ENCODE assay signal across 18 cellular contexts in genomic region chr4:14446311-14446710, GRCh38.
A peak's percentile ranks its signal among the peaks of the same experiment; 100 is the strongest.
DNase-seq lines count a peak whose midpoint lies in the region; ATAC-seq and TF ChIP-seq lines count a peak whose summit lies in the region.
"Had no signal": no experiment of that assay in that cellular context is flagged by ENCODE, and none has a peak within 500 bp of the region (broad histone marks: within the 10 kb centered on the region; RNA-seq: fewer than 3 reads in every experiment).

No MANE protein-coding gene starts in this region.

- 0% methylated on average over 4 of the region's 4 CpGs for WGBS in mammary epithelial cell (ENCODE audit: low coverage, missing lambda C conversion rate)

- H3K4me3 Mint-ChIP-seq in activated T-cell treated with anti-CD3 and anti-CD28 coated beads, Interleukin-2, amount 50 U/mL, for 4 hours, result no peak overlapping the region
- H3K4me3 Mint-ChIP-seq in T-cell, result no peak overlapping the region
- H3K4me3 Mint-ChIP-seq: activated CD8-positive, alpha-beta T cell treated with anti-CD3 and anti-CD28 coated beads, Interleukin-2, amount 10 ng/mL, durations not matched to agents 7 days and 5 days; activated T-helper 17 cell treated with anti-CD3 and anti-CD28 coated beads, Interleukin-2, amount 50 U/mL, for 72 hours; immature natural killer cell; naive thymus-derived CD4-positive, alpha-beta T cell had no signal

- H3K9ac ChIP-seq in mammary epithelial cell (ENCODE audit: insufficient read depth, low read length), result peak overlapping the region; percentile 42

- CTCF ChIA-PET in mammary epithelial cell (lab: Charles Lee; ENCODE audit: low non-redundant PET), result no interaction called here
- CTCF ChIA-PET in T-cell (lab: Charles Lee), result no interaction called here

- TF ChIP-seq CTCF in mammary epithelial cell (conservative IDR thresholded peaks at IDR 0.05 in 1 of 2, IDR thresholded peaks at IDR 0.05 in 1 of 2; ENCODE audit: extremely low read depth in 1 of 2, insufficient read depth in 1 of 2, low read depth in 1 of 2, low read length in 2 of 2), result no peak
- TF ChIP-seq CTCF in foreskin fibroblast (IDR thresholded peaks at IDR 0.05; ENCODE audit: low read depth, low read length), result no peak
- TF ChIP-seq CTCF in upper lobe of right lung (IDR thresholded peaks at IDR 0.05), result no peak

- H3K4me3 ChIP-seq in mammary epithelial cell (replicated peaks in 1 of 3; ENCODE audit: insufficient read depth in 1 of 3, low read depth in 2 of 3, low read length in 3 of 3) (peak overlapping the region in 1 of 3 experiments; percentile 14), foreskin fibroblast (ENCODE audit: low read depth in 1 of 2, low read length in 2 of 2) (no peak overlapping the region), upper lobe of right lung (no peak overlapping the region)
- H3K4me3 ChIP-seq: A549, lung, Peyer's patch, upper lobe of left lung had no signal

- H3K27ac Mint-ChIP-seq in T-cell, result no peak overlapping the region
- H3K27ac Mint-ChIP-seq: activated CD8-positive, alpha-beta T cell treated with anti-CD3 and anti-CD28 coated beads, Interleukin-2, amount 10 ng/mL, durations not matched to agents 7 days and 5 days; activated T-helper 17 cell treated with anti-CD3 and anti-CD28 coated beads, Interleukin-2, amount 50 U/mL, for 72 hours; immature natural killer cell; naive thymus-derived CD4-positive, alpha-beta T cell had no signal

- H3K4me1 Mint-ChIP-seq in activated T-cell treated with anti-CD3 and anti-CD28 coated beads, Interleukin-2, amount 50 U/mL, for 4 hours (ENCODE audit: low read depth), result no peaks in the 10 kb centered on the region
- H3K4me1 Mint-ChIP-seq in T-cell, result no peaks in the 10 kb centered on the region
- H3K4me1 Mint-ChIP-seq: activated T-helper 17 cell treated with anti-CD3 and anti-CD28 coated beads, Interleukin-2, amount 50 U/mL, for 72 hours; immature natural killer cell; naive thymus-derived CD4-positive, alpha-beta T cell had no signal

- peak overlapping the region; percentile 73 for H3K4me2 ChIP-seq in mammary epithelial cell (ENCODE audit: insufficient read depth, low read depth, low read length)
- H3K4me2 ChIP-seq: A549 had no signal

- H3K27me3 Mint-ChIP-seq in activated T-cell treated with anti-CD3 and anti-CD28 coated beads, Interleukin-2, amount 50 U/mL, for 4 hours (ENCODE audit: low read depth), result peaks cover 3% of the 10 kb centered on the region
- no peaks in the 10 kb centered on the region for H3K27me3 Mint-ChIP-seq in T-cell
- H3K27me3 Mint-ChIP-seq: activated T-helper 17 cell treated with anti-CD3 and anti-CD28 coated beads, Interleukin-2, amount 50 U/mL, for 72 hours had no signal

- peak overlapping the region; percentile 63 for H2AFZ ChIP-seq in mammary epithelial cell (ENCODE audit: low read depth, low read length)

- ATAC-seq in activated T-cell treated with anti-CD3 and anti-CD28 coated beads, Interleukin-2, amount 50 U/mL, for 4 hours, result peak; percentile 23 to 38
- peak; percentile 57 for ATAC-seq in upper lobe of right lung
- ATAC-seq in GM18858 (IDR thresholded peaks at IDR 0.05; ENCODE audit: unreplicated experiment), result no peak
- no peak for ATAC-seq in T-cell (replicated peaks in 1 of 4)
- ATAC-seq: A549; activated CD8-positive, alpha-beta T cell treated with anti-CD3 and anti-CD28 coated beads, Interleukin-2, amount 10 ng/mL, durations not matched to agents 7 days and 5 days; activated T-helper 17 cell treated with anti-CD3 and anti-CD28 coated beads, Interleukin-2, amount 50 U/mL, for 72 hours; naive thymus-derived CD4-positive, alpha-beta T cell had no signal

- DNase-seq in activated T-cell treated with anti-CD3 and anti-CD28 coated beads, Interleukin-2, amount 50 U/mL, for 4 hours, result no peak
- DNase-seq in activated T-cell treated with anti-CD3 and anti-CD28 coated beads, Interleukin-2, amount 50 U/mL, for 1 hour, result no peak
- DNase-seq in mammary epithelial cell, result peak; percentile 91
- peak; percentile 54 to 75 for DNase-seq in foreskin fibroblast
- no peak for DNase-seq in upper lobe of right lung
- no peak for DNase-seq in globus pallidus (ENCODE audit: low spot score)
- DNase-seq in T-cell, result no peak
- DNase-seq: activated CD8-positive, alpha-beta T cell treated with anti-CD3 and anti-CD28 coated beads, Interleukin-2, amount 10 ng/mL, durations not matched to agents 7 days and 5 days; immature natural killer cell; naive thymus-derived CD4-positive, alpha-beta T cell; NCI-H1436; Peyer's patch; stimulated activated naive CD4-positive, alpha-beta T cell; upper lobe of left lung had no signal

- in situ Hi-C loops in mammary epithelial cell (cut with MboI; ENCODE audit: low sequenced_read_pairs in 2 of 2), result no loop called here

- no peaks in the 10 kb centered on the region for H3K36me3 Mint-ChIP-seq in activated T-cell treated with anti-CD3 and anti-CD28 coated beads, Interleukin-2, amount 50 U/mL, for 4 hours (ENCODE audit: insufficient read depth)
- H3K36me3 Mint-ChIP-seq in T-cell, result no peaks in the 10 kb centered on the region
- H3K36me3 Mint-ChIP-seq: immature natural killer cell had no signal

- H3K36me3 ChIP-seq in mammary epithelial cell (ENCODE audit: insufficient read depth, low read length) (no peaks in the 10 kb centered on the region), upper lobe of right lung (no peaks in the 10 kb centered on the region)
- H3K36me3 ChIP-seq: Peyer's patch, upper lobe of left lung had no signal

- H3K27me3 ChIP-seq in mammary epithelial cell (ENCODE audit: insufficient read depth, low read length), result no peaks in the 10 kb centered on the region
- no peaks in the 10 kb centered on the region for H3K27me3 ChIP-seq in upper lobe of right lung
- H3K27me3 ChIP-seq: Peyer's patch, upper lobe of left lung had no signal

- dilution Hi-C loops in mammary epithelial cell (cut with HindIII; ENCODE audit: low sequenced_read_pairs), result no loop called here

- no peaks in the 10 kb centered on the region for H4K20me1 ChIP-seq in mammary epithelial cell (ENCODE audit: insufficient read depth, low read length)

- H3K9me3 Mint-ChIP-seq in activated T-cell treated with anti-CD3 and anti-CD28 coated beads, Interleukin-2, amount 50 U/mL, for 4 hours, result peaks cover 4% of the 10 kb centered on the region
- H3K9me3 Mint-ChIP-seq in T-cell, result peaks cover 0 to 4% (median 0%) of the 10 kb centered on the region in 3 donors

- BruUV-seq in mammary epithelial cell (replicated peaks; lab: Mats Ljungman, UMichigan), result no TSS peak

- peaks cover 20% of the 10 kb centered on the region for H3K4me1 ChIP-seq in mammary epithelial cell (ENCODE audit: insufficient read depth, low read length)
- H3K4me1 ChIP-seq in upper lobe of right lung, result no peaks in the 10 kb centered on the region
- H3K4me1 ChIP-seq: A549, Peyer's patch, upper lobe of left lung had no signal

- H3K79me2 ChIP-seq in mammary epithelial cell (ENCODE audit: insufficient read depth, low read length), result no peaks in the 10 kb centered on the region

- intact Hi-C loops in mammary epithelial cell (cut with micrococcal nuclease), result loop anchor here (5.0 kb wide), 2 partner anchors 556 to 794 kb away; partner anchors contain the start of gene CPEB2
- intact Hi-C loops in upper lobe of right lung (cut with DNase I), result no loop called here

- H3K9me3 ChIP-seq in mammary epithelial cell (replicated peaks; ENCODE audit: insufficient read depth, low read length) (no peaks in the 10 kb centered on the region), upper lobe of right lung (no peaks in the 10 kb centered on the region)
- H3K9me3 ChIP-seq: A549, Peyer's patch, upper lobe of left lung had no signal

- peak overlapping the region; percentile 86 for H3K27ac ChIP-seq in mammary epithelial cell (ENCODE audit: insufficient read depth, low read depth, low read length)
- H3K27ac ChIP-seq in upper lobe of right lung, result no peak overlapping the region
- H3K27ac ChIP-seq: A549, Peyer's patch, upper lobe of left lung had no signal

- POLR2A ChIA-PET in T-cell (lab: Charles Lee), result interaction anchor here in 1 of 2 donors (0.7 kb wide), 1 partner anchor 207 kb away, joined by 11 read pairs; no protein-coding TSS in a partner anchor

Comparison
In these comparisons a context has a peak if more than half of its experiments do, and no peak if none do; other contexts are left out.
1. ATAC-seq: peak in activated T-cell treated with anti-CD3 and anti-CD28 coated beads, Interleukin-2, amount 50 U/mL, for 4 hours (2 of 2) and upper lobe of right lung (single experiment); none in GM18858 (single experiment) and T-cell (0 of 4).
2. DNase-seq: peak in mammary epithelial cell (single experiment) and foreskin fibroblast (2 of 2); none in activated T-cell treated with anti-CD3 and anti-CD28 coated beads, Interleukin-2, amount 50 U/mL, for 4 hours (single experiment), activated T-cell treated with anti-CD3 and anti-CD28 coated beads, Interleukin-2, amount 50 U/mL, for 1 hour (single experiment), upper lobe of right lung (single experiment), globus pallidus (single experiment) and T-cell (0 of 34).